In genomic region chr10:29132821-29133156, GRCh38 we compare ENCODE assay signal across 18 cellular contexts.
A peak's percentile ranks its signal among the peaks of the same experiment; 100 is the strongest.
DNase-seq lines count a peak whose midpoint lies in the region; ATAC-seq, FAIRE-seq and TF ChIP-seq lines count a peak whose summit lies in the region.
"Had no signal": no experiment of that assay in that cellular context is flagged by ENCODE, and none has a peak within 500 bp of the region (broad histone marks: within the 10 kb centered on the region; RNA-seq: fewer than 3 reads in every experiment).

No MANE protein-coding gene starts in this region.

- H3K79me2 ChIP-seq in H1 (ENCODE audit: control insufficient read depth in 1 of 2, insufficient read depth in 2 of 2, low read length in 2 of 2) (no peaks in the 10 kb centered on the region), osteoblast (ENCODE audit: insufficient read depth, low read length) (no peaks in the 10 kb centered on the region)

- no peak overlapping the region for H3K56ac ChIP-seq in H1 (replicated peaks; ENCODE audit: insufficient read length, low read depth, low read length)

- POLR2A ChIA-PET in H1 (lab: Charles Lee; ENCODE audit: partially characterized antibody): interaction anchor here (1.4 kb wide), 1 partner anchor 9 kb away, joined by 3 read pairs; no protein-coding TSS in a partner anchor

- 93% methylated on average over 5 of the region's 6 CpGs; no CpG with 5 or more reads in 1 of the 2 experiments for WGBS in H1 (ENCODE audit: extremely low coverage in 1 of 2, insufficient coverage in 1 of 2, insufficient read length in 1 of 2, insufficient replicate concordance in 2 of 2, low coverage in 1 of 2, low lambda C conversion rate in 2 of 2, missing lambda C conversion rate in 1 of 2), 2 experiments

- peak; percentile 18 for DNase-seq in NCI-H1436 (lab: John Stamatoyannopoulos, UW)
- no peak for DNase-seq in NCI-H1436 treated with DMSO at 0.1 percent for 48 hours (lab: John Stamatoyannopoulos, UW)
- no peak for DNase-seq in HFFc6
- no peak for DNase-seq in H1 (ENCODE audit: low read depth in 1 of 2, low spot score in 2 of 2)
- no peak for DNase-seq in osteoblast (ENCODE audit: insufficient read length, low spot score, missing footprints)
- no peak for DNase-seq in left lung
- no peak for DNase-seq in ureter (ENCODE audit: low spot score)
- DNase-seq: activated effector memory CD4-positive, alpha-beta T cell treated with anti-CD3 and anti-CD28 coated beads, Interleukin-2, amount 50 U/mL, for 16 hours; CD4-positive, alpha-beta memory T cell; colonic mucosa; KG1; NCI-H1092 treated with DMSO at 0.1 percent for 48 hours; NCI-H226; occipital lobe; small intestine; transverse colon had no signal

- no peak overlapping the region for H3K18ac ChIP-seq in H1 (ENCODE audit: extremely low read depth, low read length)

- no peak overlapping the region for H4K91ac ChIP-seq in H1 (replicated peaks; ENCODE audit: insufficient read length, low read length)

- no peak overlapping the region for H3K9ac ChIP-seq in H1 (replicated peaks in 1 of 4; ENCODE audit: extremely low read depth in 1 of 4, low read depth in 3 of 4, low read length in 3 of 4)

- H3K4me1 ChIP-seq in H1 (replicated peaks in 1 of 4; ENCODE audit: control insufficient read depth in 3 of 4, insufficient read depth in 4 of 4, low read length in 3 of 4) (peaks cover 0 to 1% (median 0%) of the 10 kb centered on the region in 4 experiments; a peak in 1 of 7 replicates), osteoblast (ENCODE audit: insufficient read depth, low read length) (peaks cover 14% of the 10 kb centered on the region), left lung (no peaks in the 10 kb centered on the region)
- H3K4me1 ChIP-seq: colonic mucosa, transverse colon had no signal

- no peak for TF ChIP-seq POLR2A in H1 (IDR thresholded peaks at IDR 0.05; ENCODE audit: control extremely low read depth in 1 of 2, low read depth in 2 of 2, low read length in 2 of 2)

- H3K4me3 ChIP-seq in H1 (ENCODE audit: extremely low read depth in 1 of 4, insufficient read depth in 2 of 4, low read depth in 3 of 4, low read length in 4 of 4): no peak overlapping the region
- no peak overlapping the region for H3K4me3 ChIP-seq in osteoblast (ENCODE audit: insufficient read depth, low read length)
- no peak overlapping the region for H3K4me3 ChIP-seq in left lung
- H3K4me3 ChIP-seq: colonic mucosa, transverse colon had no signal

- H3K27ac Mint-ChIP-seq in HFFc6: peak overlapping the region; percentile 66
- H3K27ac Mint-ChIP-seq: CD4-positive, alpha-beta memory T cell; stimulated activated effector memory CD8-positive, alpha-beta T cell treated with anti-CD3 and anti-CD28 coated beads, Interleukin-12 subunit alpha, Interleukin-12 subunit beta, amount 100 ng/mL, for 72 hours had no signal

- H3K27me3 ChIP-seq in H1 (replicated peaks in 1 of 4; ENCODE audit: control insufficient read depth in 3 of 4, extremely low read depth in 1 of 4, insufficient read depth in 3 of 4, low read length in 3 of 4) (no peaks in the 10 kb centered on the region), osteoblast (ENCODE audit: insufficient read depth, low read length) (no peaks in the 10 kb centered on the region), left lung (peaks cover 0 to 9% of the 10 kb centered on the region in 2 donors)
- H3K27me3 ChIP-seq: colonic mucosa, transverse colon had no signal

- H4K20me1 ChIP-seq in H1 (replicated peaks in 1 of 2; ENCODE audit: control insufficient read depth in 1 of 2, insufficient read depth in 2 of 2, low read length in 2 of 2) (no peaks in the 10 kb centered on the region), osteoblast (ENCODE audit: insufficient read depth, low read length) (no peaks in the 10 kb centered on the region)

- H4K8ac ChIP-seq in H1 (ENCODE audit: extremely low read depth, insufficient read depth, low read length): no peak overlapping the region

- H2AFZ ChIP-seq in H1 (ENCODE audit: low read length) (no peak overlapping the region), osteoblast (ENCODE audit: low read length) (peak overlapping the region; percentile 21)

- no peaks in the 10 kb centered on the region for H3K9me3 ChIP-seq in H1 (ENCODE audit: insufficient read depth in 2 of 2, low read depth in 1 of 2, low read length in 1 of 2)
- no peaks in the 10 kb centered on the region for H3K9me3 ChIP-seq in osteoblast (ENCODE audit: low read depth, low read length)
- H3K9me3 ChIP-seq in left lung: no peaks in the 10 kb centered on the region
- H3K9me3 ChIP-seq: colonic mucosa, transverse colon had no signal

- H2AK5ac ChIP-seq in H1 (ENCODE audit: low read depth, low read length): no peak overlapping the region

- H3K4me2 ChIP-seq in H1 (ENCODE audit: insufficient read depth in 1 of 2, low read depth in 2 of 2, low read length in 2 of 2) (no peak overlapping the region), osteoblast (ENCODE audit: insufficient read depth, low read length) (peak overlapping the region; percentile 58)

- H2BK5ac ChIP-seq in H1 (ENCODE audit: low read depth, low read length): no peak overlapping the region

- TF ChIP-seq EP300 in H1 (IDR thresholded peaks at IDR 0.05; ENCODE audit: borderline replicate concordance in 1 of 2, low read depth in 2 of 2, low read length in 2 of 2): no peak

- no peaks in the 10 kb centered on the region for H3K36me3 Mint-ChIP-seq in HFFc6 (ENCODE audit: low read depth)
- H3K36me3 Mint-ChIP-seq: CD4-positive, alpha-beta memory T cell; stimulated activated effector memory CD8-positive, alpha-beta T cell treated with anti-CD3 and anti-CD28 coated beads, Interleukin-12 subunit alpha, Interleukin-12 subunit beta, amount 100 ng/mL, for 72 hours had no signal

- H3K27me3 Mint-ChIP-seq in HFFc6 (ENCODE audit: insufficient read depth): peaks cover 8% of the 10 kb centered on the region; the same call in 1 of the 2 replicates

- no peak overlapping the region for H2BK20ac ChIP-seq in H1 (ENCODE audit: low read length)

- CTCF ChIA-PET in H1 (lab: Charles Lee; ENCODE audit: partially characterized antibody): interaction anchor here (0.8 to 5.4 kb wide), 17 partner anchors 10 to 469 kb away, joined by 3 to 52 read pairs (median 9); no protein-coding TSS in a partner anchor

- peak overlapping the region; percentile 46; the same call in 1 of the 2 replicates for H2BK12ac ChIP-seq in H1 (ENCODE audit: low read depth, low read length)

- TF ChIP-seq RAD21 in H1 (IDR thresholded peaks at IDR 0.05 in 1 of 2, conservative IDR thresholded peaks at IDR 0.05 in 1 of 2; ENCODE audit: low read depth in 2 of 2, low read length in 2 of 2): peak in 1 of 2 experiments; percentile 16; a peak in 1 of 4 replicates

- H3K36me3 ChIP-seq in H1 (ENCODE audit: control insufficient read depth in 2 of 4, insufficient read depth in 4 of 4, low read length in 3 of 4) (no peaks in the 10 kb centered on the region), osteoblast (ENCODE audit: insufficient read depth, low read length) (no peaks in the 10 kb centered on the region), left lung (no peaks in the 10 kb centered on the region)
- H3K36me3 ChIP-seq: colonic mucosa, transverse colon had no signal

- intact Hi-C loops in left lung (cut with DNase I): no loop called here

- H3K27ac ChIP-seq in H1 (ENCODE audit: low read depth, low read length): no peak overlapping the region
- H3K27ac ChIP-seq in osteoblast (ENCODE audit: low read depth, low read length): no peak overlapping the region
- H3K27ac ChIP-seq in left lung: no peak overlapping the region
- H3K27ac ChIP-seq: colonic mucosa, transverse colon had no signal

- ATAC-seq in left lung (no peak), GM19395 (IDR thresholded peaks at IDR 0.05; ENCODE audit: unreplicated experiment) (no peak)
- ATAC-seq: stimulated activated effector memory CD8-positive, alpha-beta T cell treated with anti-CD3 and anti-CD28 coated beads, Interleukin-12 subunit alpha, Interleukin-12 subunit beta, amount 100 ng/mL, for 72 hours had no signal

- no peak overlapping the region for H4K5ac ChIP-seq in H1 (ENCODE audit: insufficient read length, low read depth, low read length)

- no peak for FAIRE-seq in H1 (lab: Jason Lieb, UNC)
- FAIRE-seq: small intestine had no signal

- TF ChIP-seq CTCF in HFFc6 (IDR thresholded peaks at IDR 0.05): 0 out of 2 replicates have a peak, but pooled peaks have one; percentile 12
- peak in 1 of 3 experiments; percentile 11; a peak in 1 of 4 replicates for TF ChIP-seq CTCF in H1 (IDR thresholded peaks at IDR 0.05; ENCODE audit: control extremely low read depth in 1 of 3, insufficient read depth in 1 of 3, low read depth in 1 of 3, low read length in 3 of 3)
- TF ChIP-seq CTCF in osteoblast (IDR thresholded peaks at IDR 0.05; ENCODE audit: extremely low read depth, low read depth, low read length): no peak
- TF ChIP-seq CTCF in left lung (IDR thresholded peaks at IDR 0.05): no peak

- H2BK15ac ChIP-seq in H1 (ENCODE audit: low read length): no peak overlapping the region

- no peak overlapping the region for H2BK120ac ChIP-seq in H1 (replicated peaks; ENCODE audit: low read depth, low read length)

- H3K4me3 Mint-ChIP-seq in HFFc6: peak overlapping the region; percentile 66
- H3K4me3 Mint-ChIP-seq: CD4-positive, alpha-beta memory T cell; stimulated activated effector memory CD8-positive, alpha-beta T cell treated with anti-CD3 and anti-CD28 coated beads, Interleukin-12 subunit alpha, Interleukin-12 subunit beta, amount 100 ng/mL, for 72 hours had no signal

- peaks cover 25% of the 10 kb centered on the region for H3K4me1 Mint-ChIP-seq in HFFc6 (ENCODE audit: low read depth)
- H3K4me1 Mint-ChIP-seq: CD4-positive, alpha-beta memory T cell; stimulated activated effector memory CD8-positive, alpha-beta T cell treated with anti-CD3 and anti-CD28 coated beads, Interleukin-12 subunit alpha, Interleukin-12 subunit beta, amount 100 ng/mL, for 72 hours had no signal

- H3K4ac ChIP-seq in H1 (replicated peaks; ENCODE audit: insufficient read length, low read depth, low read length): no peak overlapping the region

- no peak overlapping the region for H3K14ac ChIP-seq in H1 (ENCODE audit: insufficient read length)

- no peaks in the 10 kb centered on the region for H3K23me2 ChIP-seq in H1 (ENCODE audit: low read depth, low read length)

- H3K9me3 Mint-ChIP-seq in HFFc6: no peaks in the 10 kb centered on the region
- H3K9me3 Mint-ChIP-seq: stimulated activated effector memory CD8-positive, alpha-beta T cell treated with anti-CD3 and anti-CD28 coated beads, Interleukin-12 subunit alpha, Interleukin-12 subunit beta, amount 100 ng/mL, for 72 hours had no signal

- H3K23ac ChIP-seq in H1 (ENCODE audit: insufficient read length): no peak overlapping the region

- no peaks in the 10 kb centered on the region for H3K79me1 ChIP-seq in H1 (ENCODE audit: low read depth, low read length)

TF ChIP-seq in H1, 55 proteins besides CTCF, POLR2A, EP300 and RAD21 (continues in another document):
- TF ChIP-seq TEAD4 (IDR thresholded peaks at IDR 0.05; ENCODE audit: low read depth, low read length): no peak
- TF ChIP-seq SRF (IDR thresholded peaks at IDR 0.05; ENCODE audit: low read depth, low read length): no peak
- no peak for TF ChIP-seq ASH2L (IDR thresholded peaks at IDR 0.05; ENCODE audit: low read length)
